In the genomic region with DNA sequence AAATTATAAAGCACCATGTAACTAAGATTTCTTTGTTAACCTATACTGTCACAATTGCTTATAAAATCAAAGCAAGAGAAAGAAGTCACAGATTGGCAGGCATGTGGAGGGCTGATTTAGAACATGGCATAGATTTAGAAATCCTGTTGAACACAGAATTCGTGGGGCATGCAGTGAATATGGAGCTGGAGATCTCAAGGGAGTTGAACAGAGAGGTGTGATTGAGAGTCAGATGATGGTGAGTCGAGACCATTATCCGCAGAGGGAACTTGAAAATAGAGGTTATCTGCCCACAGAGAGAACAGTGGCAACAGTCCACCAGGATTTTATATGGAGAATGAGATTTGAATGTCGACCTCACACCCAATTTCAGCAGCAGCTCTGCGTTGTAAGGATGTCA, we compare ENCODE assay signal across 16 cellular contexts. TPM values are rescaled to one million over a fixed set of nuclear protein-coding genes. Genes with fewer than 3 reads are reported as not detected.
"Had no signal": no experiment of that assay in that cellular context is flagged by ENCODE, and none has a peak within 500 bp of the region (broad histone marks: within the 10 kb centered on the region; RNA-seq: fewer than 3 reads in every experiment).

No MANE protein-coding gene starts in this region.

- H3K9me3 Mint-ChIP-seq: activated CD4-positive, alpha-beta T cell treated with anti-CD3 and anti-CD28 coated beads, Interleukin-2, amount 10 ng/mL, durations not matched to agents 24 days and 14 days; activated naive CD8-positive, alpha-beta T cell treated with anti-CD3 and anti-CD28 coated beads, Interleukin-2, amount 50 U/mL, for 24 hours; stimulated activated effector memory CD8-positive, alpha-beta T cell treated with anti-CD3 and anti-CD28 coated beads, Interleukin-12 subunit alpha, Interleukin-12 subunit beta, amount 100 ng/mL, for 72 hours had no signal

- H3K36me3 ChIP-seq: ascending aorta, neutrophil, right atrium auricular region, tibial nerve had no signal

- DNase-seq: activated CD4-positive, alpha-beta T cell treated with anti-CD3 and anti-CD28 coated beads, Interleukin-2, amount 10 ng/mL, durations not matched to agents 24 days and 14 days; activated CD8-positive, alpha-beta memory T cell treated with anti-CD3 and anti-CD28 coated beads for 24 hours; activated naive CD4-positive, alpha-beta T cell treated with Interleukin-2 at 50 U/mL for 16 hours; activated naive CD8-positive, alpha-beta T cell treated with anti-CD3 and anti-CD28 coated beads, Interleukin-2, amount 50 U/mL, for 24 hours; foreskin melanocyte; heart right ventricle; left ventricle myocardium superior; mesenchymal stem cell; small intestine; T-helper 9 cell had no signal

- H3K36me3 Mint-ChIP-seq: stimulated activated effector memory CD8-positive, alpha-beta T cell treated with anti-CD3 and anti-CD28 coated beads, Interleukin-12 subunit alpha, Interleukin-12 subunit beta, amount 100 ng/mL, for 72 hours had no signal

- H3K4me1 Mint-ChIP-seq: activated CD4-positive, alpha-beta T cell treated with anti-CD3 and anti-CD28 coated beads, Interleukin-2, amount 10 ng/mL, durations not matched to agents 24 days and 14 days; activated naive CD8-positive, alpha-beta T cell treated with anti-CD3 and anti-CD28 coated beads, Interleukin-2, amount 50 U/mL, for 24 hours; stimulated activated effector memory CD8-positive, alpha-beta T cell treated with anti-CD3 and anti-CD28 coated beads, Interleukin-12 subunit alpha, Interleukin-12 subunit beta, amount 100 ng/mL, for 72 hours had no signal

- H3K9me3 ChIP-seq: ascending aorta, heart right ventricle, neutrophil, right atrium auricular region, tibial nerve had no signal

- H3K27ac ChIP-seq: neutrophil, tibial nerve had no signal

- ATAC-seq: activated naive CD8-positive, alpha-beta T cell treated with anti-CD3 and anti-CD28 coated beads, Interleukin-2, amount 50 U/mL, for 24 hours; heart right ventricle; left ventricle myocardium superior; stimulated activated effector memory CD8-positive, alpha-beta T cell treated with anti-CD3 and anti-CD28 coated beads, Interleukin-12 subunit alpha, Interleukin-12 subunit beta, amount 100 ng/mL, for 72 hours had no signal

- FAIRE-seq: keratinocyte, small intestine had no signal

- H3K4me3 ChIP-seq: ascending aorta, heart right ventricle, right atrium auricular region, tibial nerve had no signal

- H3K4me3 Mint-ChIP-seq: activated CD4-positive, alpha-beta T cell treated with anti-CD3 and anti-CD28 coated beads, Interleukin-2, amount 10 ng/mL, durations not matched to agents 24 days and 14 days; activated naive CD8-positive, alpha-beta T cell treated with anti-CD3 and anti-CD28 coated beads, Interleukin-2, amount 50 U/mL, for 24 hours; stimulated activated effector memory CD8-positive, alpha-beta T cell treated with anti-CD3 and anti-CD28 coated beads, Interleukin-12 subunit alpha, Interleukin-12 subunit beta, amount 100 ng/mL, for 72 hours had no signal

- H3K27ac Mint-ChIP-seq: activated CD4-positive, alpha-beta T cell treated with anti-CD3 and anti-CD28 coated beads, Interleukin-2, amount 10 ng/mL, durations not matched to agents 24 days and 14 days; activated naive CD8-positive, alpha-beta T cell treated with anti-CD3 and anti-CD28 coated beads, Interleukin-2, amount 50 U/mL, for 24 hours; stimulated activated effector memory CD8-positive, alpha-beta T cell treated with anti-CD3 and anti-CD28 coated beads, Interleukin-12 subunit alpha, Interleukin-12 subunit beta, amount 100 ng/mL, for 72 hours had no signal

- H3K27me3 ChIP-seq: ascending aorta, heart right ventricle, right atrium auricular region, tibial nerve had no signal

RNA-seq across cellular contexts. Expression of a gene that starts 27.6 kb away (rescaled TPM):
- total RNA-seq: activated CD4-positive, alpha-beta T cell treated with anti-CD3 and anti-CD28 coated beads, Interleukin-2, amount 10 ng/mL, durations not matched to agents 24 days and 14 days had no signal
